ENCODE assay signal across 9 cellular contexts in the genomic region with DNA sequence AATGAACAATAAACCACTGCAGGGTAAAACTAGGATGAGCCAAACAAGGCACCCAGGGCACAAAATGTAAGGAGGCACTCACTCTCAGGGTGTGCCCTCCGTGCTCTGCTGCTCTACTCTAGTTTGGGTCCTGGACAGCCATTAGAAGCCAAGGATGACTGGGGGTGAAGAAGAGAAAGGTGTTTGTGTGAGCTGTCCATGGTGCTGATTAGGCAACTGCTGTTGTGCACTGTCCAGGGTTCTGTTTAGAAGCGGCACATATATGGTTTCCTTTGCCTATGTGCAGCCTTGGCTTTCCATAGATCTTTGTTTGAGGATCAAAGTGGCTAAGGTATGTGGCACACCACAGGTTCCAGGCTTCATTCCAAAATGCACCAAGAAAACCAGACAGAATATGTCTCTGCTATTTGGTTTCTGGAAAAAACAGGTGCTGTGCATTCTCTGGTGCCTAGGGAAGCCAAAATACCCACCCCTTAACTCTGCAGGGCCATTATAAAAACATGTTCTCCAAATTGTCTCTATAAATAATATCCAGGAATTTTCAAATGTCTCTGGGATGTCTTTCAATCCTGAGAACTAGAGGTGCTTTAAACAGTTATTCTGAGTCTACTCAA.
DNase-seq lines count a peak whose midpoint lies in the region; ATAC-seq and TF ChIP-seq lines count a peak whose summit lies in the region.
"Had no signal": no experiment of that assay in that cellular context is flagged by ENCODE, and none has a peak within 500 bp of the region (broad histone marks: within the 10 kb centered on the region; RNA-seq: fewer than 3 reads in every experiment).

No MANE protein-coding gene starts in this region.

- CTCF ChIA-PET in activated CD4-positive, alpha-beta T cell treated with anti-CD3 and anti-CD28 coated beads for 36 hours (lab: Charles Lee), result no interaction called here

- no peak overlapping the region for H3K27ac Mint-ChIP-seq in activated CD4-positive, alpha-beta T cell treated with anti-CD3 and anti-CD28 coated beads for 36 hours
- H3K27ac Mint-ChIP-seq in activated T-helper 17 cell treated with anti-CD3 and anti-CD28 coated beads, Interleukin-2, amount 50 U/mL, for 72 hours, result no peak overlapping the region

- H3K9me3 Mint-ChIP-seq in activated CD4-positive, alpha-beta T cell treated with anti-CD3 and anti-CD28 coated beads for 36 hours (ENCODE audit: low read depth), result peaks cover 18% of the 10 kb centered on the region
- H3K9me3 Mint-ChIP-seq in activated T-helper 17 cell treated with anti-CD3 and anti-CD28 coated beads, Interleukin-2, amount 50 U/mL, for 72 hours, result peaks cover 18% of the 10 kb centered on the region

- H3K27me3 Mint-ChIP-seq in activated CD4-positive, alpha-beta T cell treated with anti-CD3 and anti-CD28 coated beads for 36 hours, result peaks cover 2% of the 10 kb centered on the region
- H3K27me3 Mint-ChIP-seq in activated T-helper 17 cell treated with anti-CD3 and anti-CD28 coated beads, Interleukin-2, amount 50 U/mL, for 72 hours, result no peaks in the 10 kb centered on the region

- intact Hi-C loops in activated CD4-positive, alpha-beta T cell treated with anti-CD3 and anti-CD28 coated beads for 36 hours (cut with DNase I, micrococcal nuclease), result no loop called here
- intact Hi-C loops in sciatic nerve (cut with DNase I), result no loop called here

- no peak for ATAC-seq in activated CD4-positive, alpha-beta T cell treated with anti-CD3 and anti-CD28 coated beads for 36 hours
- no peak for ATAC-seq in sciatic nerve
- no peak for ATAC-seq in GM18873 (IDR thresholded peaks at IDR 0.05; ENCODE audit: low FRiP score, unreplicated experiment)
- ATAC-seq in activated T-helper 17 cell treated with anti-CD3 and anti-CD28 coated beads, Interleukin-2, amount 50 U/mL, for 72 hours (replicated peaks), result no peak

- no peaks in the 10 kb centered on the region for H3K4me1 Mint-ChIP-seq in activated CD4-positive, alpha-beta T cell treated with anti-CD3 and anti-CD28 coated beads for 36 hours
- H3K4me1 Mint-ChIP-seq in activated T-helper 17 cell treated with anti-CD3 and anti-CD28 coated beads, Interleukin-2, amount 50 U/mL, for 72 hours, result no peaks in the 10 kb centered on the region

- no peak overlapping the region for H3K4me3 ChIP-seq in retinal pigment epithelial cell (ENCODE audit: low read length)

- no peak for TF ChIP-seq CTCF in retinal pigment epithelial cell (conservative IDR thresholded peaks at IDR 0.05; ENCODE audit: low read depth, low read length)

- H3K36me3 Mint-ChIP-seq in activated CD4-positive, alpha-beta T cell treated with anti-CD3 and anti-CD28 coated beads for 36 hours (ENCODE audit: low read depth), result no peaks in the 10 kb centered on the region
- H3K36me3 Mint-ChIP-seq in activated T-helper 17 cell treated with anti-CD3 and anti-CD28 coated beads, Interleukin-2, amount 50 U/mL, for 72 hours (ENCODE audit: low read depth), result no peaks in the 10 kb centered on the region

- POLR2A ChIA-PET in activated CD4-positive, alpha-beta T cell treated with anti-CD3 and anti-CD28 coated beads for 36 hours (lab: Charles Lee), result no interaction called here

- no peak overlapping the region for H3K4me3 Mint-ChIP-seq in activated CD4-positive, alpha-beta T cell treated with anti-CD3 and anti-CD28 coated beads for 36 hours
- no peak overlapping the region for H3K4me3 Mint-ChIP-seq in activated T-helper 17 cell treated with anti-CD3 and anti-CD28 coated beads, Interleukin-2, amount 50 U/mL, for 72 hours

- peak; percentile 37 for DNase-seq in activated CD4-positive, alpha-beta T cell treated with anti-CD3 and anti-CD28 coated beads for 36 hours
- no peak for DNase-seq in activated CD4-positive, alpha-beta T cell treated with anti-CD3 and anti-CD28 coated beads for 4 hours
- peak; percentile 3 for DNase-seq in NOMO-1 treated with dmso at 0.1 percent for 144 hours (lab: John Stamatoyannopoulos, UW; ENCODE audit: unreplicated experiment)
- DNase-seq in ecto neural progenitor cell (ENCODE audit: low spot score), result peak; percentile 73
- DNase-seq in retinal pigment epithelial cell (ENCODE audit: low read depth), result peak; percentile 0
- DNase-seq in sciatic nerve (ENCODE audit: low spot score), result no peak
- DNase-seq: NCI-H1105 treated with DMSO at 0.1 percent for 48 hours had no signal

Comparison
In these comparisons a context has a peak if more than half of its experiments do, and no peak if none do; other contexts are left out.
1. DNase-seq: peak in activated CD4-positive, alpha-beta T cell treated with anti-CD3 and anti-CD28 coated beads for 36 hours (single experiment), NOMO-1 treated with dmso at 0.1 percent for 144 hours (single experiment), ecto neural progenitor cell (single experiment) and retinal pigment epithelial cell (single experiment); none in activated CD4-positive, alpha-beta T cell treated with anti-CD3 and anti-CD28 coated beads for 4 hours (0 of 2) and sciatic nerve (single experiment).